Comparison of ENCODE assay signal across 1 cellular context in genomic region chr17:7583253-7584109, GRCh38.
TF ChIP-seq lines count a peak whose summit lies in the region.

Gene MPDU1, plus strand, starts transcription at chr17:7583852. Its CDS starts 11 bp downstream, at chr17:7583863.

TF ChIP-seq in HEK293, 187 proteins besides CTCF, POLR2A, EP300 and RAD21 (continued from another document and continues in another):
- TF ChIP-seq, protein P1, sequence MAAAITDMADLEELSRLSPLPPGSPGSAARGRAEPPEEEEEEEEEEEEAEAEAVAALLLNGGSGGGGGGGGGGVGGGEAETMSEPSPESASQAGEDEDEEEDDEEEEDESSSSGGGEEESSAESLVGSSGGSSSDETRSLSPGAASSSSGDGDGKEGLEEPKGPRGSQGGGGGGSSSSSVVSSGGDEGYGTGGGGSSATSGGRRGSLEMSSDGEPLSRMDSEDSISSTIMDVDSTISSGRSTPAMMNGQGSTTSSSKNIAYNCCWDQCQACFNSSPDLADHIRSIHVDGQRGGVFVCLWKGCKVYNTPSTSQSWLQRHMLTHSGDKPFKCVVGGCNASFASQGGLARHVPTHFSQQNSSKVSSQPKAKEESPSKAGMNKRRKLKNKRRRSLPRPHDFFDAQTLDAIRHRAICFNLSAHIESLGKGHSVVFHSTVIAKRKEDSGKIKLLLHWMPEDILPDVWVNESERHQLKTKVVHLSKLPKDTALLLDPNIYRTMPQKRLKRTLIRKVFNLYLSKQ (tag by site-specific recombination; IDR thresholded peaks at IDR 0.05; ENCODE audit: borderline replicate concordance): no peak
- no peak for TF ChIP-seq ZNF707 (tag by site-specific recombination; IDR thresholded peaks at IDR 0.05)
- TF ChIP-seq ZNF629 (tag by site-specific recombination; IDR thresholded peaks at IDR 0.05): peak; percentile 89
- TF ChIP-seq ZNF24 (tag by site-specific recombination; IDR thresholded peaks at IDR 0.05): peak; percentile 57
- TF ChIP-seq REPIN1 (tag by site-specific recombination; IDR thresholded peaks at IDR 0.05; ENCODE audit: low read depth): 0 out of 2 replicates have a peak, but pooled peaks have one; percentile 52
- TF ChIP-seq ZNF16 (tag by site-specific recombination; IDR thresholded peaks at IDR 0.05; ENCODE audit: low read depth): no peak
- TF ChIP-seq, protein P2, sequence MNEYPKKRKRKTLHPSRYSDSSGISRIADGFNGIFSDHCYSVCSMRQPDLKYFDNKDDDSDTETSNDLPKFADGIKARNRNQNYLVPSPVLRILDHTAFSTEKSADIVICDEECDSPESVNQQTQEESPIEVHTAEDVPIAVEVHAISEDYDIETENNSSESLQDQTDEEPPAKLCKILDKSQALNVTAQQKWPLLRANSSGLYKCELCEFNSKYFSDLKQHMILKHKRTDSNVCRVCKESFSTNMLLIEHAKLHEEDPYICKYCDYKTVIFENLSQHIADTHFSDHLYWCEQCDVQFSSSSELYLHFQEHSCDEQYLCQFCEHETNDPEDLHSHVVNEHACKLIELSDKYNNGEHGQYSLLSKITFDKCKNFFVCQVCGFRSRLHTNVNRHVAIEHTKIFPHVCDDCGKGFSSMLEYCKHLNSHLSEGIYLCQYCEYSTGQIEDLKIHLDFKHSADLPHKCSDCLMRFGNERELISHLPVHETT (tag by site-specific recombination; IDR thresholded peaks at IDR 0.05): peak; percentile 91
- peak; percentile 97 for TF ChIP-seq ZBTB48 (tag by site-specific recombination; IDR thresholded peaks at IDR 0.05)
- peak; percentile 92 for TF ChIP-seq ZNF660 (tag by site-specific recombination; IDR thresholded peaks at IDR 0.05)
- no peak for TF ChIP-seq ZNF654 (tag by site-specific recombination; IDR thresholded peaks at IDR 0.05; ENCODE audit: low read depth)
- TF ChIP-seq ZNF658 (tag by site-specific recombination; IDR thresholded peaks at IDR 0.05): no peak
- no peak; the same call in 1 of the 2 replicates for TF ChIP-seq ZSCAN30 (tag by site-specific recombination; IDR thresholded peaks at IDR 0.05)
- TF ChIP-seq, protein P3, sequence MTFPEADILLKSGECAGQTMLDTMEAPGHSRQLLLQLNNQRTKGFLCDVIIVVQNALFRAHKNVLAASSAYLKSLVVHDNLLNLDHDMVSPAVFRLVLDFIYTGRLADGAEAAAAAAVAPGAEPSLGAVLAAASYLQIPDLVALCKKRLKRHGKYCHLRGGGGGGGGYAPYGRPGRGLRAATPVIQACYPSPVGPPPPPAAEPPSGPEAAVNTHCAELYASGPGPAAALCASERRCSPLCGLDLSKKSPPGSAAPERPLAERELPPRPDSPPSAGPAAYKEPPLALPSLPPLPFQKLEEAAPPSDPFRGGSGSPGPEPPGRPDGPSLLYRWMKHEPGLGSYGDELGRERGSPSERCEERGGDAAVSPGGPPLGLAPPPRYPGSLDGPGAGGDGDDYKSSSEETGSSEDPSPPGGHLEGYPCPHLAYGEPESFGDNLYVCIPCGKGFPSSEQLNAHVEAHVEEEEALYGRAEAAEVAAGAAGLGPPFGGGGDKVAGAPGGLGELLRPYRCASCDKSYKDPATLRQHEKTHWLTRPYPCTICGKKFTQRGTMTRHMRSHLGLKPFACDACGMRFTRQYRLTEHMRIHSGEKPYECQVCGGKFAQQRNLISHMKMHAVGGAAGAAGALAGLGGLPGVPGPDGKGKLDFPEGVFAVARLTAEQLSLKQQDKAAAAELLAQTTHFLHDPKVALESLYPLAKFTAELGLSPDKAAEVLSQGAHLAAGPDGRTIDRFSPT (tag by site-specific recombination; IDR thresholded peaks at IDR 0.05): peak; percentile 88; the same call in 1 of the 2 replicates
- no peak for TF ChIP-seq HOXD13 (CRISPR knock-in tag; IDR thresholded peaks at IDR 0.05; ENCODE audit: borderline replicate concordance)
- TF ChIP-seq ZNF324 (tag by site-specific recombination; IDR thresholded peaks at IDR 0.05): peak; percentile 59
- peak; percentile 34; the same call in 1 of the 2 replicates for TF ChIP-seq TSHZ1 (tag by site-specific recombination; IDR thresholded peaks at IDR 0.05; ENCODE audit: borderline replicate concordance)
- TF ChIP-seq KLF7 (tag by site-specific recombination; IDR thresholded peaks at IDR 0.05; ENCODE audit: borderline replicate concordance): no peak
- peak; percentile 95; the same call in 1 of the 2 replicates for TF ChIP-seq ZNF335 (tag by site-specific recombination; conservative IDR thresholded peaks at IDR 0.05)
- TF ChIP-seq ZNF768 (tag by site-specific recombination; IDR thresholded peaks at IDR 0.05): no peak; the same call in 1 of the 2 replicates
- TF ChIP-seq MYNN (tag by site-specific recombination; IDR thresholded peaks at IDR 0.05; ENCODE audit: borderline replicate concordance): no peak
- TF ChIP-seq ZFP41 (tag by site-specific recombination; IDR thresholded peaks at IDR 0.05; ENCODE audit: borderline replicate concordance): no peak
- TF ChIP-seq ZNF560 (tag by site-specific recombination; IDR thresholded peaks at IDR 0.05; ENCODE audit: borderline replicate concordance): no peak
- TF ChIP-seq TRIM28 (IDR thresholded peaks at IDR 0.05; ENCODE audit: borderline replicate concordance, low read length): no peak
- TF ChIP-seq SP2 (tag by site-specific recombination; IDR thresholded peaks at IDR 0.05): peak; percentile 88
- TF ChIP-seq ZNF223 (tag by site-specific recombination; IDR thresholded peaks at IDR 0.05): no peak
- no peak for TF ChIP-seq ZNF529 (tag by site-specific recombination; IDR thresholded peaks at IDR 0.05; ENCODE audit: insufficient replicate concordance)
- TF ChIP-seq, protein P4, sequence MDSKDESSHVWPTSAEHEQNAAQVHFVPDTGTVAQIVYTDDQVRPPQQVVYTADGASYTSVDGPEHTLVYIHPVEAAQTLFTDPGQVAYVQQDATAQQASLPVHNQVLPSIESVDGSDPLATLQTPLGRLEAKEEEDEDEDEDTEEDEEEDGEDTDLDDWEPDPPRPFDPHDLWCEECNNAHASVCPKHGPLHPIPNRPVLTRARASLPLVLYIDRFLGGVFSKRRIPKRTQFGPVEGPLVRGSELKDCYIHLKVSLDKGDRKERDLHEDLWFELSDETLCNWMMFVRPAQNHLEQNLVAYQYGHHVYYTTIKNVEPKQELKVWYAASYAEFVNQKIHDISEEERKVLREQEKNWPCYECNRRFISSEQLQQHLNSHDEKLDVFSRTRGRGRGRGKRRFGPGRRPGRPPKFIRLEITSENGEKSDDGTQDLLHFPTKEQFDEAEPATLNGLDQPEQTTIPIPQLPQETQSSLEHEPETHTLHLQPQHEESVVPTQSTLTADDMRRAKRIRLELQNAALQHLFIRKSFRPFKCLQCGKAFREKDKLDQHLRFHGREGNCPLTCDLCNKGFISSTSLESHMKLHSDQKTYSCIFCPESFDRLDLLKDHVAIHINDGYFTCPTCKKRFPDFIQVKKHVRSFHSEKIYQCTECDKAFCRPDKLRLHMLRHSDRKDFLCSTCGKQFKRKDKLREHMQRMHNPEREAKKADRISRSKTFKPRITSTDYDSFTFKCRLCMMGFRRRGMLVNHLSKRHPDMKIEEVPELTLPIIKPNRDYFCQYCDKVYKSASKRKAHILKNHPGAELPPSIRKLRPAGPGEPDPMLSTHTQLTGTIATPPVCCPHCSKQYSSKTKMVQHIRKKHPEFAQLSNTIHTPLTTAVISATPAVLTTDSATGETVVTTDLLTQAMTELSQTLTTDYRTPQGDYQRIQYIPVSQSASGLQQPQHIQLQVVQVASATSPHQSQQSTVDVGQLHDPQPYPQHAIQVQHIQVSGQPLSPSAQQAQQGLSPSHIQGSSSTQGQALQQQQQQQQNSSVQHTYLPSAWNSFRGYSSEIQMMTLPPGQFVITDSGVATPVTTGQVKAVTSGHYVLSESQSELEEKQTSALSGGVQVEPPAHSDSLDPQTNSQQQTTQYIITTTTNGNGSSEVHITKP (tag by site-specific recombination; IDR thresholded peaks at IDR 0.05): no peak
- no peak for TF ChIP-seq ZNF701 (tag by site-specific recombination; IDR thresholded peaks at IDR 0.05)
- TF ChIP-seq ZNF391 (tag by site-specific recombination; IDR thresholded peaks at IDR 0.05; ENCODE audit: borderline replicate concordance, low read depth): peak; percentile 67; the same call in 1 of the 2 replicates
- no peak for TF ChIP-seq MEIS1 (CRISPR knock-in tag; IDR thresholded peaks at IDR 0.05; ENCODE audit: borderline replicate concordance)
- peak; percentile 60; the same call in 1 of the 2 replicates for TF ChIP-seq ZNF366 (tag by site-specific recombination; conservative IDR thresholded peaks at IDR 0.05)
- peak; percentile 9; the same call in 1 of the 2 replicates for TF ChIP-seq PRDM4 (tag by site-specific recombination; IDR thresholded peaks at IDR 0.05)
- TF ChIP-seq ZEB2 (tag by site-specific recombination; IDR thresholded peaks at IDR 0.05): peak; percentile 94
- no peak for TF ChIP-seq SCRT2 (tag by site-specific recombination; IDR thresholded peaks at IDR 0.05)
- TF ChIP-seq ZNF548 (tag by site-specific recombination; IDR thresholded peaks at IDR 0.05): no peak
- 0 out of 2 replicates have a peak, but pooled peaks have one; percentile 58 for TF ChIP-seq ZNF10 (tag by site-specific recombination; IDR thresholded peaks at IDR 0.05)
- TF ChIP-seq ZFHX2 (tag by site-specific recombination; conservative IDR thresholded peaks at IDR 0.05): peak; percentile 89
- TF ChIP-seq ZNF266 (tag by site-specific recombination; IDR thresholded peaks at IDR 0.05; ENCODE audit: low read depth): no peak
- peak; percentile 81; the same call in 1 of the 2 replicates for TF ChIP-seq KLF16 (tag by site-specific recombination; IDR thresholded peaks at IDR 0.05)
- no peak for TF ChIP-seq ZNF677 (tag by site-specific recombination; IDR thresholded peaks at IDR 0.05)
- TF ChIP-seq ZNF596 (tag by site-specific recombination; IDR thresholded peaks at IDR 0.05): 0 out of 2 replicates have a peak, but pooled peaks have one; percentile 1
- TF ChIP-seq ZNF558 (tag by site-specific recombination; IDR thresholded peaks at IDR 0.05): peak; percentile 75
- TF ChIP-seq KLF10 (tag by site-specific recombination; IDR thresholded peaks at IDR 0.05): peak; percentile 53; the same call in 1 of the 2 replicates
- TF ChIP-seq ZNF112 (tag by site-specific recombination; IDR thresholded peaks at IDR 0.05): no peak
- peak; percentile 50; the same call in 1 of the 2 replicates for TF ChIP-seq ZSCAN4 (tag by site-specific recombination; IDR thresholded peaks at IDR 0.05)
- no peak for TF ChIP-seq ZNF423 (tag by site-specific recombination; IDR thresholded peaks at IDR 0.05)
- TF ChIP-seq ZBTB8A (tag by site-specific recombination; IDR thresholded peaks at IDR 0.05): peak; percentile 29
- TF ChIP-seq, protein P5, sequence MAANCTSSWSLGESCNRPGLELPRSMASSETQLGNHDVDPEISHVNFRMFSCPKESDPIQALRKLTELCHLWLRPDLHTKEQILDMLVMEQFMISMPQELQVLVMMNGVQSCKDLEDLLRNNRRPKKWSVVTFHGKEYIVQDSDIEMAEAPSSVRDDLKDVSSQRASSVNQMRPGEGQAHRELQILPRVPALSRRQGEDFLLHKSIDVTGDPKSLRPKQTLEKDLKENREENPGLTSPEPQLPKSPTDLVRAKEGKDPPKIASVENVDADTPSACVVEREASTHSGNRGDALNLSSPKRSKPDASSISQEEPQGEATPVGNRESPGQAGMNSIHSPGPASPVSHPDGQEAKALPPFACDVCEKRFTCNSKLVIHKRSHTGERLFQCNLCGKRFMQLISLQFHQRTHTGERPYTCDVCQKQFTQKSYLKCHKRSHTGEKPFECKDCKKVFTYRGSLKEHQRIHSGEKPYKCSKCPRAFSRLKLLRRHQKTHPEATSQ (tag by site-specific recombination; IDR thresholded peaks at IDR 0.05): no peak
- 0 out of 2 replicates have a peak, but pooled peaks have one; percentile 62 for TF ChIP-seq ZFP69B (tag by site-specific recombination; IDR thresholded peaks at IDR 0.05)
- TF ChIP-seq ZNF473 (tag by site-specific recombination; IDR thresholded peaks at IDR 0.05): no peak
